In genomic region chr6:131663578-131664165, GRCh38 we compare ENCODE assay signal across 29 cellular contexts. TPM values are rescaled to one million over a fixed set of nuclear protein-coding genes. Genes with fewer than 3 reads are reported as not detected.
A peak's percentile ranks its signal among the peaks of the same experiment; 100 is the strongest.
DNase-seq lines count a peak whose midpoint lies in the region; ATAC-seq, FAIRE-seq and TF ChIP-seq lines count a peak whose summit lies in the region.
"Had no signal": no experiment of that assay in that cellular context is flagged by ENCODE, and none has a peak within 500 bp of the region (broad histone marks: within the 10 kb centered on the region; RNA-seq: fewer than 3 reads in every experiment).

No MANE protein-coding gene starts in this region.

- DNase-seq in HepG2 (ENCODE audit: low spot score) (no peak), right lobe of liver (no peak), K562 (ENCODE audit: extremely low read depth in 1 of 4, low spot score in 3 of 4) (no peak), ACHN (no peak)
- DNase-seq in activated naive CD4-positive, alpha-beta T cell treated with anti-CD3 and anti-CD28 coated beads, Interleukin-2, amount 50 U/mL, for 72 hours (ENCODE audit: low spot score in 2 of 2), result no peak
- DNase-seq: BE2C; C1 segment of cervical spinal cord; CD4-positive, alpha-beta memory T cell; CD4-positive, CD25-positive, alpha-beta regulatory T cell; CD8-positive, alpha-beta memory T cell; COR-L47; DMS 273 treated with DMSO at 0.1 percent for 48 hours; DMS153; DMS53; DMS79; DND-41; EL; GDM1 had no signal

- no peak overlapping the region for H3K4me3 ChIP-seq in HepG2 (replicated peaks in 1 of 3; ENCODE audit: insufficient read depth in 1 of 3, low read depth in 2 of 3, low read length in 3 of 3)
- no peak overlapping the region for H3K4me3 ChIP-seq in right lobe of liver
- H3K4me3 ChIP-seq in K562, result no peak overlapping the region
- H3K4me3 ChIP-seq: A549, BLaER1, GM12878 had no signal

- no peak for TF ChIP-seq POLR2A in HepG2 (IDR thresholded peaks at IDR 0.05; ENCODE audit: insufficient read depth in 1 of 2, low read depth in 2 of 2, low read length in 2 of 2)
- no peak for TF ChIP-seq POLR2A in right lobe of liver (IDR thresholded peaks at IDR 0.05)
- TF ChIP-seq POLR2A in K562 (conservative IDR thresholded peaks at IDR 0.05), result no peak

- H4K20me1 ChIP-seq in HepG2 (ENCODE audit: insufficient read depth, low read length) (no peaks in the 10 kb centered on the region), K562 (replicated peaks; ENCODE audit: control insufficient read depth, insufficient read depth, low read length) (no peaks in the 10 kb centered on the region)
- H4K20me1 ChIP-seq: BLaER1 had no signal

- H3K36me3 Mint-ChIP-seq in activated naive CD4-positive, alpha-beta T cell treated with anti-CD3 and anti-CD28 coated beads, Interleukin-2, amount 50 U/mL, for 72 hours, result no peaks in the 10 kb centered on the region
- H3K36me3 Mint-ChIP-seq: CD14-positive monocyte; CD4-positive, alpha-beta memory T cell; CD4-positive, CD25-positive, alpha-beta regulatory T cell; CD8-positive, alpha-beta memory T cell had no signal

- ATAC-seq in HepG2 (no peak), right lobe of liver (no peak), K562 (no peak)
- no peak for ATAC-seq in activated naive CD4-positive, alpha-beta T cell treated with anti-CD3 and anti-CD28 coated beads, Interleukin-2, amount 50 U/mL, for 72 hours
- ATAC-seq: A549, GM12878 had no signal

- H3K27ac ChIP-seq in HepG2 (ENCODE audit: extremely low read length, insufficient read depth, low read length), result no peak overlapping the region
- no peak overlapping the region for H3K27ac ChIP-seq in right lobe of liver
- H3K27ac ChIP-seq in K562 (ENCODE audit: extremely low read depth, low read depth, low read length), result no peak overlapping the region
- H3K27ac ChIP-seq: 22Rv1, A549, BLaER1 had no signal

- H3K9me3 ChIP-seq in HepG2 (ENCODE audit: low read length), result peaks cover 5% of the 10 kb centered on the region; the same call in 1 of the 2 replicates
- H3K9me3 ChIP-seq in right lobe of liver, result no peaks in the 10 kb centered on the region
- H3K9me3 ChIP-seq in K562 (replicated peaks; ENCODE audit: control insufficient read depth, insufficient read depth, low read depth, low read length), result no peaks in the 10 kb centered on the region
- H3K9me3 ChIP-seq: A549, BE2C, BLaER1 had no signal

- H3K4me1 ChIP-seq in HepG2 (ENCODE audit: insufficient read depth, low read length), result no peaks in the 10 kb centered on the region
- no peaks in the 10 kb centered on the region for H3K4me1 ChIP-seq in right lobe of liver
- H3K4me1 ChIP-seq in K562 (replicated peaks in 1 of 2; ENCODE audit: control insufficient read depth in 2 of 2, insufficient read depth in 2 of 2, low read length in 2 of 2), result peaks cover 0 to 15% of the 10 kb centered on the region in 2 experiments; a peak in 3 of 5 replicates
- H3K4me1 ChIP-seq: A549, BE2C, BLaER1 had no signal

- intact Hi-C loops in HepG2 (cut with micrococcal nuclease; ENCODE audit: unreplicated experiment), result no loop called here
- intact Hi-C loops in right lobe of liver (cut with DNase I), result no loop called here
- intact Hi-C loops in K562 (cut with micrococcal nuclease), result no loop called here

- CTCF ChIA-PET in HepG2 (lab: Yijun Ruan, JAX; ENCODE audit: low intra/inter-chr PET ratio, low total read pairs), result no interaction called here
- CTCF ChIA-PET in K562 (lab: Yijun Ruan, JAX; ENCODE audit: low intra/inter-chr PET ratio), result no interaction called here

- H3K36me3 ChIP-seq in HepG2 (replicated peaks in 1 of 2; ENCODE audit: control insufficient read depth in 1 of 2, insufficient read depth in 2 of 2, low read length in 2 of 2) (peaks cover 6 to 69% of the 10 kb centered on the region in 2 experiments; a peak in 4 of 5 replicates), right lobe of liver (no peaks in the 10 kb centered on the region), K562 (ENCODE audit: control insufficient read depth, insufficient read depth, low read length) (peaks cover 26% of the 10 kb centered on the region)
- H3K36me3 ChIP-seq: BE2C, BLaER1 had no signal

- no peak overlapping the region for H2AFZ ChIP-seq in HepG2 (ENCODE audit: low read length)
- no peak overlapping the region for H2AFZ ChIP-seq in K562 (ENCODE audit: low read depth, low read length)

- no peak for TF ChIP-seq CTCF in HepG2 (CRISPR knock-in tag; IDR thresholded peaks at IDR 0.05)
- TF ChIP-seq CTCF in right lobe of liver (IDR thresholded peaks at IDR 0.05), result no peak
- TF ChIP-seq CTCF in K562 (IDR thresholded peaks at IDR 0.05 in 2 of 3, conservative IDR thresholded peaks at IDR 0.05 in 1 of 3; ENCODE audit: insufficient read depth in 2 of 3, low read depth in 1 of 3, low read length in 3 of 3), result no peak

- 91% methylated on average over 2 of the region's 2 CpGs for WGBS in HepG2 (ENCODE audit: low lambda C conversion rate)
- WGBS in right lobe of liver (ENCODE audit: insufficient coverage, low coverage, low lambda C conversion rate, missing lambda C conversion rate), result 80% methylated on average over 2 of the region's 2 CpGs
- WGBS in K562 (ENCODE audit: insufficient coverage, low coverage, missing lambda C conversion rate), result 63% methylated on average over 1 of the region's 2 CpGs

- no peak for TF ChIP-seq EP300 in HepG2 (IDR thresholded peaks at IDR 0.05; ENCODE audit: low read depth in 2 of 2, low read length in 2 of 2)
- TF ChIP-seq EP300 in HepG2 (CRISPR knock-in tag; IDR thresholded peaks at IDR 0.05; ENCODE audit: borderline replicate concordance), result no peak
- TF ChIP-seq EP300 in K562 (IDR thresholded peaks at IDR 0.05; ENCODE audit: low read length), result no peak

- BruUV-seq in HepG2 (replicated peaks; lab: Mats Ljungman, UMichigan) (no TSS peak), K562 (replicated peaks; lab: Mats Ljungman, UMichigan) (no TSS peak)

- TF ChIP-seq RAD21 in HepG2 (CRISPR knock-in tag; IDR thresholded peaks at IDR 0.05), result no peak
- no peak for TF ChIP-seq RAD21 in K562 (CRISPR knock-in tag; conservative IDR thresholded peaks at IDR 0.05 in 1 of 2, IDR thresholded peaks at IDR 0.05 in 1 of 2)

- FAIRE-seq in HepG2 (lab: Jason Lieb, UNC), result no peak
- FAIRE-seq in K562 (lab: Jason Lieb, UNC), result peak; percentile 52
- FAIRE-seq: A549, GM12878, GM12892, GM18507 had no signal

- H3K27me3 ChIP-seq in HepG2 (ENCODE audit: control insufficient read depth in 1 of 2, insufficient read depth in 2 of 2, low read length in 2 of 2), result no peaks in the 10 kb centered on the region
- no peaks in the 10 kb centered on the region for H3K27me3 ChIP-seq in right lobe of liver
- H3K27me3 ChIP-seq in K562 (ENCODE audit: control insufficient read depth in 2 of 2, insufficient read depth in 2 of 2, low read length in 2 of 2), result no peaks in the 10 kb centered on the region
- H3K27me3 ChIP-seq: BE2C, BLaER1 had no signal

- H3K9ac ChIP-seq in HepG2 (ENCODE audit: insufficient read depth, low read depth, low read length), result no peak overlapping the region
- no peak overlapping the region for H3K9ac ChIP-seq in K562 (ENCODE audit: insufficient read depth in 1 of 2, low read depth in 2 of 2, low read length in 2 of 2)
- H3K9ac ChIP-seq: BLaER1 had no signal

- H3K9me1 ChIP-seq in K562 (ENCODE audit: control insufficient read depth, insufficient read depth, low read length), result no peaks in the 10 kb centered on the region

- H3K79me2 ChIP-seq in HepG2 (ENCODE audit: insufficient read depth, low read length) (no peaks in the 10 kb centered on the region), K562 (ENCODE audit: control insufficient read depth, insufficient read depth, low read length) (no peaks in the 10 kb centered on the region; the same call in 2 of the 3 replicates)

- H3K27ac Mint-ChIP-seq in activated naive CD4-positive, alpha-beta T cell treated with anti-CD3 and anti-CD28 coated beads, Interleukin-2, amount 50 U/mL, for 72 hours, result no peak overlapping the region
- H3K27ac Mint-ChIP-seq: CD14-positive monocyte; CD4-positive, alpha-beta memory T cell; CD4-positive, CD25-positive, alpha-beta regulatory T cell; CD8-positive, alpha-beta memory T cell had no signal

- POLR2A ChIA-PET in HepG2 (lab: Yijun Ruan, JAX), result no interaction called here
- POLR2A ChIA-PET in K562 (lab: Yijun Ruan, JAX), result no interaction called here

- no peaks in the 10 kb centered on the region for H3K9me3 Mint-ChIP-seq in activated naive CD4-positive, alpha-beta T cell treated with anti-CD3 and anti-CD28 coated beads, Interleukin-2, amount 50 U/mL, for 72 hours
- H3K9me3 Mint-ChIP-seq: CD4-positive, alpha-beta memory T cell; CD4-positive, CD25-positive, alpha-beta regulatory T cell; CD8-positive, alpha-beta memory T cell had no signal

- in situ Hi-C loops in HepG2 (cut with HindIII; ENCODE audit: extremely low pct_ligation_motif_present, low pct_unique_long_range_greater_than_20kb) (no loop called here), K562 (cut with MboI) (no loop called here), ACHN (cut with HindIII; ENCODE audit: low pct_ligation_motif_present, low pct_unique_long_range_greater_than_20kb, low sequenced_read_pairs) (no loop called here)

- H3K4me2 ChIP-seq in HepG2 (ENCODE audit: low read depth, low read length) (no peak overlapping the region), K562 (ENCODE audit: insufficient read depth, low read length) (no peak overlapping the region)
- H3K4me2 ChIP-seq: A549, BLaER1 had no signal

RNA-seq across cellular contexts. Expression of gene ENPP3, which starts 26.6 kb away (rescaled TPM):
- 23.9 and 40.0 TPM in 2 replicates for total RNA-seq in HepG2 (2016; rRNA removed; fragmentation: Illumina TruSeq; extraction: Trizol)
- 13.2 and 15.3 TPM in 2 replicates for total RNA-seq in HepG2 (2016; cell fraction: cytosol; rRNA removed; fragmentation: Illumina TruSeq; extraction: Trizol; ENCODE audit: low read depth)
- total RNA-seq in HepG2 (2016; cell fraction: insoluble cytoplasmic fraction; rRNA removed; fragmentation: Illumina TruSeq; extraction: Trizol), result 25.8 and 40.1 TPM in 2 replicates
- total RNA-seq in HepG2 (2016; cell fraction: membrane; rRNA removed; fragmentation: Illumina TruSeq; extraction: Trizol), result 15.4 and 17.9 TPM in 2 replicates
- total RNA-seq in HepG2 (2016; cell fraction: nucleus; rRNA removed; fragmentation: Illumina TruSeq; extraction: Trizol), result 58.4 and 68.3 TPM in 2 replicates
- polyA plus RNA-seq in HepG2 (2011; rRNA removed), result 59.1 and 75.4 TPM in 2 replicates
- polyA plus RNA-seq in HepG2 (2011; cell fraction: cytosol; rRNA removed), result 27.6 and 37.9 TPM in 2 replicates
- polyA plus RNA-seq in HepG2 (2011; cell fraction: nucleus; rRNA removed), result 71.7 and 72.3 TPM in 2 replicates
- 30.3 and 68.2 TPM in 2 replicates for polyA plus RNA-seq in HepG2 (2012)
- polyA plus RNA-seq in HepG2 (2016; cell fraction: cytosol; fragmentation: Illumina TruSeq; extraction: Trizol; ENCODE audit: low read depth), result 2.9 TPM in 2 replicates
- 21.0 and 21.2 TPM in 2 replicates for polyA plus RNA-seq in HepG2 (2016; cell fraction: insoluble cytoplasmic fraction; fragmentation: Illumina TruSeq; extraction: Trizol; ENCODE audit: low read depth)
- 6.2 and 7.6 TPM in 2 replicates for polyA plus RNA-seq in HepG2 (2016; cell fraction: membrane; fragmentation: Illumina TruSeq; extraction: Trizol; ENCODE audit: low read depth)
- polyA plus RNA-seq in HepG2 (2016; cell fraction: nucleus; fragmentation: Illumina TruSeq; extraction: Trizol; ENCODE audit: insufficient read depth, low read depth), result 70.2 and 71.4 TPM in 2 replicates
- 21.7 TPM in 1 of 2 replicates, not detected in the other for polyA minus RNA-seq in HepG2 (2011; rRNA and poly(A)+ RNA removed; ENCODE audit: low replicate concordance)
- 24.9 and 25.1 TPM in 2 replicates for polyA minus RNA-seq in HepG2 (2011; cell fraction: cytosol; rRNA and poly(A)+ RNA removed)
- 96.8 and 123 TPM in 2 replicates for polyA minus RNA-seq in HepG2 (2011; cell fraction: nucleus; rRNA and poly(A)+ RNA removed)
- 1 to 10 TPM in 4 of 6 experiments, under 1 TPM in 2; 0.63 to 2.7 (median 1.5) TPM for total RNA-seq in right lobe of liver
- 51.5 and 84.3 TPM in 2 replicates for total RNA-seq in K562 (2011; cell fraction: chromatin; rRNA removed; ENCODE audit: low replicate concordance)
- 30.4 and 31.7 TPM in 2 replicates for total RNA-seq in K562 (2011; cell fraction: nucleolus; rRNA removed)
- 43.2 and 48.7 TPM in 2 replicates for total RNA-seq in K562 (2011; cell fraction: nucleoplasm; rRNA removed)
- 14.0 and 18.5 TPM in 2 replicates for total RNA-seq in K562 (2014; rRNA removed)
- total RNA-seq in K562 (2014; rRNA removed; fragmentation: Illumina TruSeq; extraction: Trizol), result 27.1 and 27.9 TPM in 2 replicates
- total RNA-seq in K562 (2015; rRNA removed; fragmentation: Illumina TruSeq; extraction: Trizol), result 20.7 and 23.0 TPM in 2 replicates
- 17.7 and 22.3 TPM in 2 replicates for total RNA-seq in K562 (2021)
- polyA plus RNA-seq in K562 (2011; rRNA removed), result 21.6 and 32.8 TPM in 2 replicates
- polyA plus RNA-seq in K562 (2011; cell fraction: cytosol; rRNA removed), result 7.3 and 11.4 TPM in 2 replicates
- 26.8 and 29.1 TPM in 2 replicates for polyA plus RNA-seq in K562 (2011; cell fraction: nucleus; rRNA removed)
- polyA plus RNA-seq in K562 (2012), result 14.6 and 15.7 TPM in 2 replicates
- 18.1 and 21.6 TPM in 2 replicates for polyA plus RNA-seq in K562 (2014; fragmentation: Illumina TruSeq; extraction: Trizol)
- polyA plus RNA-seq in K562 (2014; fragmentation: Nextera tagmentation; extraction: Ambion mirVana), result 10 to 100 TPM; 15.1 to 23.5 TPM
- 17.4 and 17.8 TPM in 2 replicates for polyA plus RNA-seq in K562 (2014; rRNA removed)
- polyA minus RNA-seq in K562 (2011; rRNA and poly(A)+ RNA removed), result 36.6 and 42.0 TPM in 2 replicates
- 4.6 and 9.1 TPM in 2 replicates for polyA minus RNA-seq in K562 (2011; cell fraction: cytosol; rRNA and poly(A)+ RNA removed)
- 22.2 and 36.7 TPM in 2 replicates for polyA minus RNA-seq in K562 (2011; cell fraction: nucleus; rRNA and poly(A)+ RNA removed)
- total RNA-seq in activated naive CD4-positive, alpha-beta T cell treated with anti-CD3 and anti-CD28 coated beads, Interleukin-2, amount 50 U/mL, for 72 hours, result 1 to 10 TPM in 1 of 2 donors, under 1 TPM in 1; 0.18 to 1.4 TPM
- total RNA-seq: A172, Daoy, G401, GM12878 had no signal
- polyA plus RNA-seq: A549, CD14-positive monocyte had no signal

RNA-seq across cellular contexts. Expression of gene MED23, which starts 35.6 kb away (rescaled TPM):
- total RNA-seq in HepG2 (2016; rRNA removed; fragmentation: Illumina TruSeq; extraction: Trizol) (30.0 and 34.9 TPM in 2 replicates), right lobe of liver (10 to 100 TPM in 4 of 6 experiments, 1 to 10 TPM in 2; 8.8 to 13.8 (median 11.0) TPM), K562 (2014; rRNA removed) (19.7 and 20.5 TPM in 2 replicates), K562 (2014; rRNA removed; fragmentation: Illumina TruSeq; extraction: Trizol) (37.1 and 38.5 TPM in 2 replicates), K562 (2015; rRNA removed; fragmentation: Illumina TruSeq; extraction: Trizol) (34.6 and 40.3 TPM in 2 replicates), K562 (2021) (27.1 and 27.2 TPM in 2 replicates)
- total RNA-seq in HepG2 (2016; cell fraction: cytosol; rRNA removed; fragmentation: Illumina TruSeq; extraction: Trizol; ENCODE audit: low read depth), result 4.1 and 4.9 TPM in 2 replicates
- 29.8 and 33.9 TPM in 2 replicates for total RNA-seq in HepG2 (2016; cell fraction: insoluble cytoplasmic fraction; rRNA removed; fragmentation: Illumina TruSeq; extraction: Trizol)
- 7.5 and 7.8 TPM in 2 replicates for total RNA-seq in HepG2 (2016; cell fraction: membrane; rRNA removed; fragmentation: Illumina TruSeq; extraction: Trizol)
- total RNA-seq in HepG2 (2016; cell fraction: nucleus; rRNA removed; fragmentation: Illumina TruSeq; extraction: Trizol), result 66.7 and 78.1 TPM in 2 replicates
- polyA plus RNA-seq in HepG2 (2011; rRNA removed) (40.9 and 50.5 TPM in 2 replicates), K562 (2011; rRNA removed) (61.2 and 66.2 TPM in 2 replicates), K562 (2014; fragmentation: Illumina TruSeq; extraction: Trizol) (24.0 and 28.6 TPM in 2 replicates), K562 (2014; fragmentation: Nextera tagmentation; extraction: Ambion mirVana) (10 to 100 TPM; 13.7 to 20.0 TPM), K562 (2014; rRNA removed) (22.8 and 25.2 TPM in 2 replicates)
- polyA plus RNA-seq in HepG2 (2011; cell fraction: cytosol; rRNA removed), result 15.3 and 20.2 TPM in 2 replicates
- 94.8 and 97.3 TPM in 2 replicates for polyA plus RNA-seq in HepG2 (2011; cell fraction: nucleus; rRNA removed)
- polyA plus RNA-seq in HepG2 (2012), result 21.5 and 23.7 TPM in 2 replicates
- polyA plus RNA-seq in HepG2 (2016; cell fraction: cytosol; fragmentation: Illumina TruSeq; extraction: Trizol; ENCODE audit: low read depth), result 0.52 and 0.68 TPM in 2 replicates
- 16.2 TPM in 2 replicates for polyA plus RNA-seq in HepG2 (2016; cell fraction: insoluble cytoplasmic fraction; fragmentation: Illumina TruSeq; extraction: Trizol; ENCODE audit: low read depth)
- 1.6 and 1.9 TPM in 2 replicates for polyA plus RNA-seq in HepG2 (2016; cell fraction: membrane; fragmentation: Illumina TruSeq; extraction: Trizol; ENCODE audit: low read depth)
- polyA plus RNA-seq in HepG2 (2016; cell fraction: nucleus; fragmentation: Illumina TruSeq; extraction: Trizol; ENCODE audit: insufficient read depth, low read depth), result 76.5 and 79.3 TPM in 2 replicates
- 13.4 and 37.5 TPM in 2 replicates for polyA minus RNA-seq in HepG2 (2011; rRNA and poly(A)+ RNA removed; ENCODE audit: low replicate concordance)
- polyA minus RNA-seq in HepG2 (2011; cell fraction: cytosol; rRNA and poly(A)+ RNA removed), result 23.4 and 24.8 TPM in 2 replicates
- polyA minus RNA-seq in HepG2 (2011; cell fraction: nucleus; rRNA and poly(A)+ RNA removed), result 152 and 168 TPM in 2 replicates
- 76.0 and 208 TPM in 2 replicates for total RNA-seq in K562 (2011; cell fraction: chromatin; rRNA removed; ENCODE audit: low replicate concordance)
- 27.5 and 37.9 TPM in 2 replicates for total RNA-seq in K562 (2011; cell fraction: nucleolus; rRNA removed)
- 64.8 and 77.9 TPM in 2 replicates for total RNA-seq in K562 (2011; cell fraction: nucleoplasm; rRNA removed)
- polyA plus RNA-seq in K562 (2011; cell fraction: cytosol; rRNA removed), result 15.9 and 32.1 TPM in 2 replicates
- polyA plus RNA-seq in K562 (2011; cell fraction: nucleus; rRNA removed), result 111 and 216 TPM in 2 replicates
- 12.4 and 12.6 TPM in 2 replicates for polyA plus RNA-seq in K562 (2012)
- 83.5 and 98.6 TPM in 2 replicates for polyA minus RNA-seq in K562 (2011; rRNA and poly(A)+ RNA removed)
- 21.8 and 27.6 TPM in 2 replicates for polyA minus RNA-seq in K562 (2011; cell fraction: cytosol; rRNA and poly(A)+ RNA removed)
- 58.7 and 124 TPM in 2 replicates for polyA minus RNA-seq in K562 (2011; cell fraction: nucleus; rRNA and poly(A)+ RNA removed)
- 10 to 100 TPM; 22.8 to 24.3 TPM for total RNA-seq in activated naive CD4-positive, alpha-beta T cell treated with anti-CD3 and anti-CD28 coated beads, Interleukin-2, amount 50 U/mL, for 72 hours

RNA-seq across cellular contexts. Expression of gene OR2A4, which starts 37.5 kb away (rescaled TPM):
- total RNA-seq in HepG2 (2016; rRNA removed; fragmentation: Illumina TruSeq; extraction: Trizol) (not detected in 2 replicates), right lobe of liver (1 to 10 TPM in 1 of 6 experiments, not detected in 5; 1.6 TPM), K562 (2014; rRNA removed) (not detected in 2 replicates), K562 (2014; rRNA removed; fragmentation: Illumina TruSeq; extraction: Trizol) (not detected in 2 replicates), K562 (2015; rRNA removed; fragmentation: Illumina TruSeq; extraction: Trizol) (not detected in 2 replicates), K562 (2021) (not detected in 2 replicates)
- not detected in 2 replicates for total RNA-seq in HepG2 (2016; cell fraction: cytosol; rRNA removed; fragmentation: Illumina TruSeq; extraction: Trizol; ENCODE audit: low read depth)
- total RNA-seq in HepG2 (2016; cell fraction: insoluble cytoplasmic fraction; rRNA removed; fragmentation: Illumina TruSeq; extraction: Trizol), result not detected in 2 replicates
- not detected in 2 replicates for total RNA-seq in HepG2 (2016; cell fraction: membrane; rRNA removed; fragmentation: Illumina TruSeq; extraction: Trizol)
- not detected in 2 replicates for total RNA-seq in HepG2 (2016; cell fraction: nucleus; rRNA removed; fragmentation: Illumina TruSeq; extraction: Trizol)
- polyA plus RNA-seq in HepG2 (2011; rRNA removed) (0.04 TPM in 1 of 2 replicates, not detected in the other), K562 (2011; rRNA removed) (not detected in 2 replicates), K562 (2014; fragmentation: Illumina TruSeq; extraction: Trizol) (0.06 TPM in 1 of 2 replicates, not detected in the other), K562 (2014; fragmentation: Nextera tagmentation; extraction: Ambion mirVana) (under 1 TPM; 0.21 to 0.25 TPM), K562 (2014; rRNA removed) (not detected in 2 replicates)
- polyA plus RNA-seq in HepG2 (2011; cell fraction: cytosol; rRNA removed), result not detected in 2 replicates
- polyA plus RNA-seq in HepG2 (2011; cell fraction: nucleus; rRNA removed), result not detected in 2 replicates
- 0.25 and 0.27 TPM in 2 replicates for polyA plus RNA-seq in HepG2 (2012)
- polyA plus RNA-seq in HepG2 (2016; cell fraction: cytosol; fragmentation: Illumina TruSeq; extraction: Trizol; ENCODE audit: low read depth), result not detected in 2 replicates
- polyA plus RNA-seq in HepG2 (2016; cell fraction: insoluble cytoplasmic fraction; fragmentation: Illumina TruSeq; extraction: Trizol; ENCODE audit: low read depth), result not detected in 2 replicates
- polyA plus RNA-seq in HepG2 (2016; cell fraction: membrane; fragmentation: Illumina TruSeq; extraction: Trizol; ENCODE audit: low read depth), result not detected in 2 replicates
- polyA plus RNA-seq in HepG2 (2016; cell fraction: nucleus; fragmentation: Illumina TruSeq; extraction: Trizol; ENCODE audit: insufficient read depth, low read depth), result not detected in 2 replicates
- polyA minus RNA-seq in HepG2 (2011; rRNA and poly(A)+ RNA removed; ENCODE audit: low replicate concordance), result not detected in 2 replicates
- not detected in 2 replicates for polyA minus RNA-seq in HepG2 (2011; cell fraction: cytosol; rRNA and poly(A)+ RNA removed)
- polyA minus RNA-seq in HepG2 (2011; cell fraction: nucleus; rRNA and poly(A)+ RNA removed), result not detected in 2 replicates
- not detected in 2 replicates for total RNA-seq in K562 (2011; cell fraction: chromatin; rRNA removed; ENCODE audit: low replicate concordance)
- total RNA-seq in K562 (2011; cell fraction: nucleolus; rRNA removed), result not detected in 2 replicates
- not detected in 2 replicates for total RNA-seq in K562 (2011; cell fraction: nucleoplasm; rRNA removed)
- polyA plus RNA-seq in K562 (2011; cell fraction: cytosol; rRNA removed), result not detected in 2 replicates
- 0.10 TPM in 1 of 2 replicates, not detected in the other for polyA plus RNA-seq in K562 (2011; cell fraction: nucleus; rRNA removed)
- polyA plus RNA-seq in K562 (2012), result 0.15 and 0.42 TPM in 2 replicates
- polyA minus RNA-seq in K562 (2011; rRNA and poly(A)+ RNA removed), result not detected in 2 replicates
- polyA minus RNA-seq in K562 (2011; cell fraction: cytosol; rRNA and poly(A)+ RNA removed), result not detected in 2 replicates
- polyA minus RNA-seq in K562 (2011; cell fraction: nucleus; rRNA and poly(A)+ RNA removed), result not detected in 2 replicates
- not detected for total RNA-seq in activated naive CD4-positive, alpha-beta T cell treated with anti-CD3 and anti-CD28 coated beads, Interleukin-2, amount 50 U/mL, for 72 hours
- total RNA-seq: A172; CD4-positive, alpha-beta memory T cell; CD4-positive, CD25-positive, alpha-beta regulatory T cell; CD8-positive, alpha-beta memory T cell; Daoy; G401; GM12878 had no signal
- polyA plus RNA-seq: A549; CD14-positive monocyte; CD4-positive, alpha-beta memory T cell; CD4-positive, CD25-positive, alpha-beta regulatory T cell; CD8-positive, alpha-beta memory T cell; GM12878 had no signal

RNA-seq across cellular contexts. Expression of gene CTAGE9, which starts 47.1 kb away (rescaled TPM):
- total RNA-seq in HepG2 (2016; rRNA removed; fragmentation: Illumina TruSeq; extraction: Trizol) (not detected in 2 replicates), right lobe of liver (not detected), K562 (2014; rRNA removed) (not detected in 2 replicates), K562 (2014; rRNA removed; fragmentation: Illumina TruSeq; extraction: Trizol) (not detected in 2 replicates), K562 (2015; rRNA removed; fragmentation: Illumina TruSeq; extraction: Trizol) (not detected in 2 replicates), K562 (2021) (not detected in 2 replicates)
- not detected in 2 replicates for total RNA-seq in HepG2 (2016; cell fraction: cytosol; rRNA removed; fragmentation: Illumina TruSeq; extraction: Trizol; ENCODE audit: low read depth)
- total RNA-seq in HepG2 (2016; cell fraction: insoluble cytoplasmic fraction; rRNA removed; fragmentation: Illumina TruSeq; extraction: Trizol), result not detected in 2 replicates
- not detected in 2 replicates for total RNA-seq in HepG2 (2016; cell fraction: membrane; rRNA removed; fragmentation: Illumina TruSeq; extraction: Trizol)
- not detected in 2 replicates for total RNA-seq in HepG2 (2016; cell fraction: nucleus; rRNA removed; fragmentation: Illumina TruSeq; extraction: Trizol)
- polyA plus RNA-seq in HepG2 (2011; rRNA removed) (not detected in 2 replicates), K562 (2011; rRNA removed) (not detected in 2 replicates), K562 (2014; fragmentation: Illumina TruSeq; extraction: Trizol) (not detected in 2 replicates), K562 (2014; fragmentation: Nextera tagmentation; extraction: Ambion mirVana) (not detected), K562 (2014; rRNA removed) (not detected in 2 replicates)
- polyA plus RNA-seq in HepG2 (2011; cell fraction: cytosol; rRNA removed), result not detected in 2 replicates
- polyA plus RNA-seq in HepG2 (2011; cell fraction: nucleus; rRNA removed), result not detected in 2 replicates
- polyA plus RNA-seq in HepG2 (2012), result 0.12 and 0.30 TPM in 2 replicates
- not detected in 2 replicates for polyA plus RNA-seq in HepG2 (2016; cell fraction: cytosol; fragmentation: Illumina TruSeq; extraction: Trizol; ENCODE audit: low read depth)
- polyA plus RNA-seq in HepG2 (2016; cell fraction: insoluble cytoplasmic fraction; fragmentation: Illumina TruSeq; extraction: Trizol; ENCODE audit: low read depth), result not detected in 2 replicates
- polyA plus RNA-seq in HepG2 (2016; cell fraction: membrane; fragmentation: Illumina TruSeq; extraction: Trizol; ENCODE audit: low read depth), result not detected in 2 replicates
- polyA plus RNA-seq in HepG2 (2016; cell fraction: nucleus; fragmentation: Illumina TruSeq; extraction: Trizol; ENCODE audit: insufficient read depth, low read depth), result not detected in 2 replicates
- polyA minus RNA-seq in HepG2 (2011; rRNA and poly(A)+ RNA removed; ENCODE audit: low replicate concordance), result not detected in 2 replicates
- not detected in 2 replicates for polyA minus RNA-seq in HepG2 (2011; cell fraction: cytosol; rRNA and poly(A)+ RNA removed)
- not detected in 2 replicates for polyA minus RNA-seq in HepG2 (2011; cell fraction: nucleus; rRNA and poly(A)+ RNA removed)
- total RNA-seq in K562 (2011; cell fraction: chromatin; rRNA removed; ENCODE audit: low replicate concordance), result 0.18 TPM in 1 of 2 replicates, not detected in the other
- not detected in 2 replicates for total RNA-seq in K562 (2011; cell fraction: nucleolus; rRNA removed)
- total RNA-seq in K562 (2011; cell fraction: nucleoplasm; rRNA removed), result not detected in 2 replicates
- polyA plus RNA-seq in K562 (2011; cell fraction: cytosol; rRNA removed), result not detected in 2 replicates
- not detected in 2 replicates for polyA plus RNA-seq in K562 (2011; cell fraction: nucleus; rRNA removed)
- polyA plus RNA-seq in K562 (2012), result 0.13 and 0.14 TPM in 2 replicates
- not detected in 2 replicates for polyA minus RNA-seq in K562 (2011; rRNA and poly(A)+ RNA removed)
- not detected in 2 replicates for polyA minus RNA-seq in K562 (2011; cell fraction: cytosol; rRNA and poly(A)+ RNA removed)
- polyA minus RNA-seq in K562 (2011; cell fraction: nucleus; rRNA and poly(A)+ RNA removed), result not detected in 2 replicates
- not detected for total RNA-seq in activated naive CD4-positive, alpha-beta T cell treated with anti-CD3 and anti-CD28 coated beads, Interleukin-2, amount 50 U/mL, for 72 hours
- total RNA-seq: A172; CD4-positive, alpha-beta memory T cell; CD4-positive, CD25-positive, alpha-beta regulatory T cell; CD8-positive, alpha-beta memory T cell; Daoy; G401 had no signal
- polyA plus RNA-seq: A549; AG04450; CD14-positive monocyte; CD4-positive, alpha-beta memory T cell; CD4-positive, CD25-positive, alpha-beta regulatory T cell; CD8-positive, alpha-beta memory T cell; GM12878 had no signal

Comparison
In these comparisons a context has a peak if more than half of its experiments do, and no peak if none do; other contexts are left out.
1. Of the 241 proteins assayed by ChIP-seq in both HepG2 and K562: peak only in HepG2: none; only in K562: none; in both: ZNF121; in neither: 238; mixed calls (peak in some experiments, not most) for 2.